In the genomic region with DNA sequence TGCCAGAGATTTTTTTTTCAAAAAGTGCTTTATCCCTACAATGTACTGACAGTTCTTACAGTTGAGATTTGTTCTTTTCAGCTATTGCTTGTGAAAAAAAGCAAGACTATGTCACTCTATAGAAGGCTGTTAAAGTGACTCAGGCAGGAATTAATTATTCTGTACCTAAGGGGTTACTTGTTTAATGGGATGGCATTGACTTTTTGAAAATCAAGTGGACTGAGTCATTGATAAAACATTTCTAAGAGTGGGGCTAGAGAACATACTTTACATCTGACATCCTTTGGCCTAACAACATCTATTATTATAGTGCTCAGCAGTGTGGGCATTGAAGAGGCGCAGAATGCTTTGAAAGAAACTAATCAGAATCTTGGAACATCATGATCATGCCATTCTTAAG, we compare ENCODE assay signal across 15 cellular contexts. TPM values are rescaled to one million over a fixed set of nuclear protein-coding genes. Genes with fewer than 3 reads are reported as not detected.
DNase-seq lines count a peak whose midpoint lies in the region; ATAC-seq and TF ChIP-seq lines count a peak whose summit lies in the region.
"Had no signal": no experiment of that assay in that cellular context is flagged by ENCODE, and none has a peak within 500 bp of the region (broad histone marks: within the 10 kb centered on the region; RNA-seq: fewer than 3 reads in every experiment).

No MANE protein-coding gene starts in this region.

- H3K4me1 Mint-ChIP-seq in CD8-positive, alpha-beta T cell (ENCODE audit: low read depth), result no peaks in the 10 kb centered on the region
- H3K4me1 Mint-ChIP-seq in endothelial cell (ENCODE audit: unreplicated experiment) (peaks cover 45% of the 10 kb centered on the region), glutamatergic neuron (ENCODE audit: low read depth, unreplicated experiment) (no peaks in the 10 kb centered on the region)
- no peaks in the 10 kb centered on the region for H3K4me1 Mint-ChIP-seq in activated T-helper 2 cell treated with anti-CD3 and anti-CD28 coated beads, Interferon-gamma antibody, Interleukin-2, Interleukin-4, amounts not matched to agents 10 μg/mL and 5 μg/mL and 100 μg/mL, durations not matched to agents 14 hours and 24 hours and 36 hours (ENCODE audit: low read depth)
- H3K4me1 Mint-ChIP-seq in activated CD8-positive, alpha-beta memory T cell treated with anti-CD3 and anti-CD28 coated beads, Interleukin-2, amount 10 ng/mL, durations not matched to agents 7 days and 5 days, result peaks cover 7% of the 10 kb centered on the region

- CTCF ChIA-PET in CD8-positive, alpha-beta T cell (lab: Charles Lee), result no interaction called here
- CTCF ChIA-PET in PC-3 (lab: Charles Lee), result no interaction called here
- CTCF ChIA-PET in activated CD8-positive, alpha-beta memory T cell treated with anti-CD3 and anti-CD28 coated beads, Interleukin-2, amount 10 ng/mL, durations not matched to agents 7 days and 5 days (lab: Charles Lee), result no interaction called here

- H3K27ac ChIP-seq in CD8-positive, alpha-beta T cell (ENCODE audit: low read depth, low read length), result no peak overlapping the region
- H3K27ac ChIP-seq in PC-3 (ENCODE audit: low read length), result no peak overlapping the region
- H3K27ac ChIP-seq: ovary, WERI-Rb-1 had no signal

- no peak overlapping the region for H3K4me3 Mint-ChIP-seq in CD8-positive, alpha-beta T cell
- H3K4me3 Mint-ChIP-seq in endothelial cell (ENCODE audit: unreplicated experiment) (no peak overlapping the region), glutamatergic neuron (ENCODE audit: unreplicated experiment) (no peak overlapping the region)
- no peak overlapping the region for H3K4me3 Mint-ChIP-seq in activated T-helper 2 cell treated with anti-CD3 and anti-CD28 coated beads, Interferon-gamma antibody, Interleukin-2, Interleukin-4, amounts not matched to agents 10 μg/mL and 5 μg/mL and 100 μg/mL, durations not matched to agents 14 hours and 24 hours and 36 hours (ENCODE audit: low read depth)
- no peak overlapping the region for H3K4me3 Mint-ChIP-seq in activated CD8-positive, alpha-beta memory T cell treated with anti-CD3 and anti-CD28 coated beads, Interleukin-2, amount 10 ng/mL, durations not matched to agents 7 days and 5 days

- peaks cover 65% of the 10 kb centered on the region for H3K36me3 Mint-ChIP-seq in CD8-positive, alpha-beta T cell
- peaks cover 38% of the 10 kb centered on the region for H3K36me3 Mint-ChIP-seq in endothelial cell (ENCODE audit: low read depth, unreplicated experiment)
- peaks cover 59% of the 10 kb centered on the region for H3K36me3 Mint-ChIP-seq in activated T-helper 2 cell treated with anti-CD3 and anti-CD28 coated beads, Interferon-gamma antibody, Interleukin-2, Interleukin-4, amounts not matched to agents 10 μg/mL and 5 μg/mL and 100 μg/mL, durations not matched to agents 14 hours and 24 hours and 36 hours (ENCODE audit: low read depth)
- H3K36me3 Mint-ChIP-seq in activated CD8-positive, alpha-beta memory T cell treated with anti-CD3 and anti-CD28 coated beads, Interleukin-2, amount 10 ng/mL, durations not matched to agents 7 days and 5 days, result peaks cover 39% of the 10 kb centered on the region
- H3K36me3 Mint-ChIP-seq in glutamatergic neuron (ENCODE audit: unreplicated experiment), result no peaks in the 10 kb centered on the region

- no peaks in the 10 kb centered on the region for H3K27me3 Mint-ChIP-seq in CD8-positive, alpha-beta T cell (ENCODE audit: low read depth)
- H3K27me3 Mint-ChIP-seq in endothelial cell (ENCODE audit: unreplicated experiment), result peaks cover 7% of the 10 kb centered on the region
- H3K27me3 Mint-ChIP-seq in activated T-helper 2 cell treated with anti-CD3 and anti-CD28 coated beads, Interferon-gamma antibody, Interleukin-2, Interleukin-4, amounts not matched to agents 10 μg/mL and 5 μg/mL and 100 μg/mL, durations not matched to agents 14 hours and 24 hours and 36 hours (ENCODE audit: low read depth), result no peaks in the 10 kb centered on the region
- no peaks in the 10 kb centered on the region for H3K27me3 Mint-ChIP-seq in activated CD8-positive, alpha-beta memory T cell treated with anti-CD3 and anti-CD28 coated beads, Interleukin-2, amount 10 ng/mL, durations not matched to agents 7 days and 5 days
- no peaks in the 10 kb centered on the region for H3K27me3 Mint-ChIP-seq in glutamatergic neuron (ENCODE audit: unreplicated experiment)

- H3K4me3 ChIP-seq in CD8-positive, alpha-beta T cell (ENCODE audit: low read depth, low read length), result no peak overlapping the region
- no peak overlapping the region for H3K4me3 ChIP-seq in PC-3 (ENCODE audit: low read length)
- H3K4me3 ChIP-seq: ovary had no signal

- DNase-seq in CD8-positive, alpha-beta T cell, result no peak
- DNase-seq in PC-3 (peak; percentile 43), endothelial cell (ENCODE audit: low spot score) (no peak), non-pigmented ciliary epithelial cell (ENCODE audit: low read depth) (peak; percentile 31), glutamatergic neuron (no peak)
- no peak for DNase-seq in activated T-helper 2 cell treated with anti-CD3 and anti-CD28 coated beads, Interferon-gamma antibody, Interleukin-2, Interleukin-4, amounts not matched to agents 10 μg/mL and 5 μg/mL and 100 μg/mL, durations not matched to agents 14 hours and 24 hours and 36 hours (ENCODE audit: low spot score)
- DNase-seq in activated CD8-positive, alpha-beta memory T cell treated with anti-CD3 and anti-CD28 coated beads, Interleukin-2, amount 10 ng/mL, durations not matched to agents 7 days and 5 days, result no peak
- DNase-seq: central memory CD4-positive, alpha-beta T cell; DMS153; left ventricle myocardium superior; NCI-H345; ovary; stimulated activated naive CD4-positive, alpha-beta T cell treated with Interleukin-2 at 50 U/mL for 16 hours; WERI-Rb-1 had no signal

- no peak for TF ChIP-seq CTCF in CD8-positive, alpha-beta T cell (IDR thresholded peaks at IDR 0.05)
- TF ChIP-seq CTCF in PC-3 (conservative IDR thresholded peaks at IDR 0.05; ENCODE audit: low read depth, low read length) (no peak), endothelial cell (IDR thresholded peaks at IDR 0.05; ENCODE audit: unreplicated experiment) (no peak), glutamatergic neuron (IDR thresholded peaks at IDR 0.05; ENCODE audit: partially characterized antibody, unreplicated experiment) (no peak)

- peak overlapping the region; percentile 1 for H3K27ac Mint-ChIP-seq in CD8-positive, alpha-beta T cell
- H3K27ac Mint-ChIP-seq in endothelial cell (ENCODE audit: unreplicated experiment), result peak overlapping the region; percentile 30
- no peak overlapping the region for H3K27ac Mint-ChIP-seq in activated T-helper 2 cell treated with anti-CD3 and anti-CD28 coated beads, Interferon-gamma antibody, Interleukin-2, Interleukin-4, amounts not matched to agents 10 μg/mL and 5 μg/mL and 100 μg/mL, durations not matched to agents 14 hours and 24 hours and 36 hours
- no peak overlapping the region for H3K27ac Mint-ChIP-seq in activated CD8-positive, alpha-beta memory T cell treated with anti-CD3 and anti-CD28 coated beads, Interleukin-2, amount 10 ng/mL, durations not matched to agents 7 days and 5 days
- no peak overlapping the region for H3K27ac Mint-ChIP-seq in glutamatergic neuron (ENCODE audit: unreplicated experiment)

- H3K9ac ChIP-seq in PC-3 (ENCODE audit: low read length), result no peak overlapping the region

- H3K36me3 ChIP-seq in CD8-positive, alpha-beta T cell (ENCODE audit: insufficient read depth, low read length), result peaks cover 18% of the 10 kb centered on the region
- peaks cover 29% of the 10 kb centered on the region for H3K36me3 ChIP-seq in PC-3 (ENCODE audit: low read depth, low read length)
- H3K36me3 ChIP-seq: ovary had no signal

- H3K79me2 ChIP-seq in PC-3 (ENCODE audit: low read length), result no peaks in the 10 kb centered on the region

- POLR2A ChIA-PET in CD8-positive, alpha-beta T cell (lab: Charles Lee), result no interaction called here
- POLR2A ChIA-PET in PC-3 (lab: Charles Lee; ENCODE audit: unreplicated experiment), result interaction anchor here (0.6 kb wide), 1 partner anchor 295 kb away, joined by 9 read pairs; no protein-coding TSS in a partner anchor

- H3K27me3 ChIP-seq in CD8-positive, alpha-beta T cell (ENCODE audit: insufficient read depth, low read length), result no peaks in the 10 kb centered on the region
- no peaks in the 10 kb centered on the region for H3K27me3 ChIP-seq in PC-3 (ENCODE audit: low read length)
- H3K27me3 ChIP-seq: ovary had no signal

- H3K4me2 ChIP-seq in PC-3 (ENCODE audit: low read length), result no peak overlapping the region

- intact Hi-C loops in CD8-positive, alpha-beta T cell (cut with DNase I, micrococcal nuclease), result no loop called here
- intact Hi-C loops in PC-3 (cut with micrococcal nuclease), result loop anchor here (5.0 kb wide), 1 partner anchor 44 kb away; the partner anchor contains the start of gene HACD3
- intact Hi-C loops in activated T-helper 2 cell treated with anti-CD3 and anti-CD28 coated beads, Interferon-gamma antibody, Interleukin-2, Interleukin-4, amounts not matched to agents 10 μg/mL and 5 μg/mL and 100 μg/mL, durations not matched to agents 14 hours and 24 hours and 36 hours (cut with micrococcal nuclease), result no loop called here

- no peak for ATAC-seq in CD8-positive, alpha-beta T cell
- ATAC-seq in PC-3, result peak; percentile 53
- no peak for ATAC-seq in HG02759 (IDR thresholded peaks at IDR 0.05; ENCODE audit: unreplicated experiment)
- ATAC-seq in activated CD8-positive, alpha-beta memory T cell treated with anti-CD3 and anti-CD28 coated beads, Interleukin-2, amount 10 ng/mL, durations not matched to agents 7 days and 5 days, result no peak
- ATAC-seq: left ventricle myocardium superior had no signal

- H3F3A ChIP-seq in PC-3 (ENCODE audit: low read length, unreplicated experiment), result no peaks in the 10 kb centered on the region

- H3K9me2 ChIP-seq in PC-3 (replicated peaks; ENCODE audit: low read length), result no peaks in the 10 kb centered on the region

- H3K9me3 ChIP-seq in CD8-positive, alpha-beta T cell (ENCODE audit: low read length), result no peaks in the 10 kb centered on the region
- H3K9me3 ChIP-seq in PC-3 (ENCODE audit: low read length), result no peaks in the 10 kb centered on the region
- H3K9me3 ChIP-seq: ovary had no signal

- BruUV-seq in PC-3 (replicated peaks; lab: Mats Ljungman, UMichigan), result no TSS peak

- H4K20me1 ChIP-seq in PC-3 (ENCODE audit: low read length), result no peaks in the 10 kb centered on the region

- H3K4me1 ChIP-seq in CD8-positive, alpha-beta T cell (ENCODE audit: insufficient read depth, low read length), result no peaks in the 10 kb centered on the region
- H3K4me1 ChIP-seq in PC-3 (ENCODE audit: insufficient read depth, low read length), result peaks cover 26% of the 10 kb centered on the region

- H3K9me3 Mint-ChIP-seq in CD8-positive, alpha-beta T cell, result no peaks in the 10 kb centered on the region
- H3K9me3 Mint-ChIP-seq in endothelial cell (ENCODE audit: unreplicated experiment) (no peaks in the 10 kb centered on the region), glutamatergic neuron (ENCODE audit: unreplicated experiment) (no peaks in the 10 kb centered on the region)
- no peaks in the 10 kb centered on the region for H3K9me3 Mint-ChIP-seq in activated T-helper 2 cell treated with anti-CD3 and anti-CD28 coated beads, Interferon-gamma antibody, Interleukin-2, Interleukin-4, amounts not matched to agents 10 μg/mL and 5 μg/mL and 100 μg/mL, durations not matched to agents 14 hours and 24 hours and 36 hours
- H3K9me3 Mint-ChIP-seq in activated CD8-positive, alpha-beta memory T cell treated with anti-CD3 and anti-CD28 coated beads, Interleukin-2, amount 10 ng/mL, durations not matched to agents 7 days and 5 days (ENCODE audit: low read depth), result no peaks in the 10 kb centered on the region

- no peak overlapping the region for H2AFZ ChIP-seq in PC-3 (ENCODE audit: low read length)

RNA-seq across cellular contexts. Expression of gene INTS14, which starts 34.3 kb away (rescaled TPM):
- 10 to 100 TPM; 26.7 to 28.6 TPM for total RNA-seq in CD8-positive, alpha-beta T cell
- 19.5 and 23.8 TPM in 2 replicates for total RNA-seq in PC-3 (2014; rRNA removed)
- total RNA-seq in endothelial cell (ENCODE audit: unreplicated experiment), result 42.2 TPM
- 45.4 and 47.8 TPM in 2 replicates for total RNA-seq in activated T-helper 2 cell treated with anti-CD3 and anti-CD28 coated beads, Interferon-gamma antibody, Interleukin-2, Interleukin-4, amounts not matched to agents 10 μg/mL and 5 μg/mL and 100 μg/mL, durations not matched to agents 14 hours and 24 hours and 36 hours
- total RNA-seq in activated CD8-positive, alpha-beta memory T cell treated with anti-CD3 and anti-CD28 coated beads, Interleukin-2, amount 10 ng/mL, durations not matched to agents 7 days and 5 days, result 10 to 100 TPM; 44.2 to 51.7 TPM
- 49.5 TPM for total RNA-seq in glutamatergic neuron (ENCODE audit: unreplicated experiment)

RNA-seq across cellular contexts. Expression of gene SLC24A1, which starts 45.1 kb away (rescaled TPM):
- 1 to 10 TPM; 1.3 to 1.5 TPM for total RNA-seq in CD8-positive, alpha-beta T cell
- 3.0 and 3.3 TPM in 2 replicates for total RNA-seq in PC-3 (2014; rRNA removed)
- 20.7 TPM for total RNA-seq in endothelial cell (ENCODE audit: unreplicated experiment)
- 5.3 and 5.8 TPM in 2 replicates for total RNA-seq in activated T-helper 2 cell treated with anti-CD3 and anti-CD28 coated beads, Interferon-gamma antibody, Interleukin-2, Interleukin-4, amounts not matched to agents 10 μg/mL and 5 μg/mL and 100 μg/mL, durations not matched to agents 14 hours and 24 hours and 36 hours
- total RNA-seq in activated CD8-positive, alpha-beta memory T cell treated with anti-CD3 and anti-CD28 coated beads, Interleukin-2, amount 10 ng/mL, durations not matched to agents 7 days and 5 days, result 1 to 10 TPM; 4.2 to 4.3 TPM
- 4.7 TPM for total RNA-seq in glutamatergic neuron (ENCODE audit: unreplicated experiment)

RNA-seq across cellular contexts. Expression of gene HACD3, which starts 46.4 kb away (rescaled TPM):
- total RNA-seq in CD8-positive, alpha-beta T cell, result 10 to 100 TPM; 16.8 to 17.0 TPM
- 53.0 and 64.9 TPM in 2 replicates for total RNA-seq in PC-3 (2014; rRNA removed)
- total RNA-seq in endothelial cell (ENCODE audit: unreplicated experiment), result 107 TPM
- 39.1 and 39.8 TPM in 2 replicates for total RNA-seq in activated T-helper 2 cell treated with anti-CD3 and anti-CD28 coated beads, Interferon-gamma antibody, Interleukin-2, Interleukin-4, amounts not matched to agents 10 μg/mL and 5 μg/mL and 100 μg/mL, durations not matched to agents 14 hours and 24 hours and 36 hours
- 10 to 100 TPM; 40.7 to 43.5 TPM for total RNA-seq in activated CD8-positive, alpha-beta memory T cell treated with anti-CD3 and anti-CD28 coated beads, Interleukin-2, amount 10 ng/mL, durations not matched to agents 7 days and 5 days
- 200 TPM for total RNA-seq in glutamatergic neuron (ENCODE audit: unreplicated experiment)

RNA-seq across cellular contexts. Expression of gene DPP8, which starts 59.2 kb away (rescaled TPM):
- total RNA-seq in CD8-positive, alpha-beta T cell, result 10 to 100 TPM; 30.5 to 38.1 TPM
- 20.0 and 20.6 TPM in 2 replicates for total RNA-seq in PC-3 (2014; rRNA removed)
- 36.6 TPM for total RNA-seq in endothelial cell (ENCODE audit: unreplicated experiment)
- 32.3 and 33.8 TPM in 2 replicates for total RNA-seq in activated T-helper 2 cell treated with anti-CD3 and anti-CD28 coated beads, Interferon-gamma antibody, Interleukin-2, Interleukin-4, amounts not matched to agents 10 μg/mL and 5 μg/mL and 100 μg/mL, durations not matched to agents 14 hours and 24 hours and 36 hours
- total RNA-seq in activated CD8-positive, alpha-beta memory T cell treated with anti-CD3 and anti-CD28 coated beads, Interleukin-2, amount 10 ng/mL, durations not matched to agents 7 days and 5 days, result 10 to 100 TPM; 41.6 to 44.1 TPM
- total RNA-seq in glutamatergic neuron (ENCODE audit: unreplicated experiment), result 33.4 TPM

Comparison
In these comparisons a context has a peak if more than half of its experiments do, and no peak if none do; other contexts are left out.
1. DNase-seq: peak in PC-3 (single experiment) and non-pigmented ciliary epithelial cell (single experiment); none in CD8-positive, alpha-beta T cell (0 of 7), endothelial cell (single experiment), activated T-helper 2 cell treated with anti-CD3 and anti-CD28 coated beads, Interferon-gamma antibody, Interleukin-2, Interleukin-4, amounts not matched to agents 10 μg/mL and 5 μg/mL and 100 μg/mL, durations not matched to agents 14 hours and 24 hours and 36 hours (single experiment), activated CD8-positive, alpha-beta memory T cell treated with anti-CD3 and anti-CD28 coated beads, Interleukin-2, amount 10 ng/mL, durations not matched to agents 7 days and 5 days (single experiment) and glutamatergic neuron (single experiment).
2. H3K27ac Mint-ChIP-seq: peak in CD8-positive, alpha-beta T cell (single experiment) and endothelial cell (single experiment); none in activated T-helper 2 cell treated with anti-CD3 and anti-CD28 coated beads, Interferon-gamma antibody, Interleukin-2, Interleukin-4, amounts not matched to agents 10 μg/mL and 5 μg/mL and 100 μg/mL, durations not matched to agents 14 hours and 24 hours and 36 hours (single experiment), activated CD8-positive, alpha-beta memory T cell treated with anti-CD3 and anti-CD28 coated beads, Interleukin-2, amount 10 ng/mL, durations not matched to agents 7 days and 5 days (single experiment) and glutamatergic neuron (single experiment).